8 cellular contexts compared by ENCODE assay signal in the genomic region with DNA sequence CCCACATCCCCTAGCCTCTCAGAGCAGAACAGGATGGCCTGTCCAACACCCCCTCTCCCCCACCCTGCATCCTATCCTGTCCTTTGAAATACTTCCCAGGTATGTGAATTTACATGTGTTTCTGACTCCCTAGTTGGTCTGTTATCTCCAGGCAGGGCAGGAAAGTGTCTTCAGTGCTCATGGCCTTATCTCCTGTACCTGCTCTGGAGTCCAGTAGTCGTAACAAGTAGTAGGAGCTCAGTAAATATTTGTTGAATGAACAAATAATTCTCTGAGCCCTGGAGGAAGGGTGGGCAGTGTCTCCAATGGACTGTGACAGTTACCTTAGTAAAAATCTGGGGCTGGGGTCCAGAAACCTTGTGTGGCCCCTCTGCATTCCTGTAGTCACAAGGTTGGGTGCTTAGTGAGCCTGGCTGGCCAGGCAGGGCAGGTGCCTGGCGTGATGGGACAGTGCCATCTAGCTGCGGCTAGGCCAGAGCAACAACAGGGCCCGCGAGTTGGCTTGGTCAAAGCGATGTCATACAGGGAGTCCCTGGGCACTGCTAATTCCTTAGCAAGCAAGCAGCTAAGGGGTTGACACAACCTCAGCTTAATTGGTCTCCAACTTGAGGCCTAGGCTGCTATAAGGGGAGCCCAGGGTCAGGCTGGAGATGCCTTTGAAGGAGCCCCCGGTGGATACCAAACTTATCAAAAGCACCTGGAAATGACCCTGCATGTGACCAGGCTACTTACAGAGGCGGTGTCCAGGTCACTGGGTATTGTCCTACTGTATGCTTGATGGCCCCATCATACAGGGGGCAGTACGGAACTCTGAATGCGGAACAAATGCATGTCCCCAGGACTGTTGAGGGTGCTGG.
DNase-seq lines count a peak whose midpoint lies in the region; ATAC-seq and TF ChIP-seq lines count a peak whose summit lies in the region.

No MANE protein-coding gene starts in this region.

- H3K79me2 ChIP-seq in trophoblast cell (ENCODE audit: control insufficient read depth, insufficient read depth, low read length, poor library complexity): no peaks in the 10 kb centered on the region

- H4K12ac ChIP-seq in trophoblast cell (ENCODE audit: low read depth, low read length): no peak overlapping the region

- H3K4ac ChIP-seq in trophoblast cell (ENCODE audit: low read depth, low read length): no peak overlapping the region

- peaks cover 0 to 2% (median 0%) of the 10 kb centered on the region in 3 donors for H3K4me1 Mint-ChIP-seq in IgD-negative memory B cell

- no peak overlapping the region for H3K27ac ChIP-seq in trophoblast cell (ENCODE audit: low read depth, low read length)

- no peaks in the 10 kb centered on the region for H3K36me3 ChIP-seq in BE2C
- H3K36me3 ChIP-seq in trophoblast cell (ENCODE audit: control insufficient read depth in 1 of 2, insufficient read depth in 2 of 2, low read length in 2 of 2): peaks cover 0 to 2% of the 10 kb centered on the region in 2 experiments

- H2BK120ac ChIP-seq in trophoblast cell (ENCODE audit: insufficient read depth, low read length, poor library complexity): peak overlapping the region; percentile 20

- no peak overlapping the region for H3K9ac ChIP-seq in trophoblast cell (ENCODE audit: low read length)

- H3K4me3 Mint-ChIP-seq in IgD-negative memory B cell: no peak overlapping the region

- H3K36me3 Mint-ChIP-seq in IgD-negative memory B cell: no peaks in the 10 kb centered on the region

- no peak overlapping the region for H3K4me2 ChIP-seq in trophoblast cell (ENCODE audit: low read length)

- ATAC-seq in GM18517 (IDR thresholded peaks at IDR 0.05; ENCODE audit: unreplicated experiment): no peak

- no peak overlapping the region for H2AK5ac ChIP-seq in trophoblast cell (ENCODE audit: low read length)

- peaks cover 8% of the 10 kb centered on the region for H3K27me3 Mint-ChIP-seq in IgD-negative memory B cell

- H4K91ac ChIP-seq in trophoblast cell (ENCODE audit: low read depth, low read length): peak overlapping the region; percentile 51

- peak overlapping the region; percentile 8 for H3K14ac ChIP-seq in trophoblast cell (ENCODE audit: low read length)

- H2BK12ac ChIP-seq in trophoblast cell (ENCODE audit: low read length): peak overlapping the region; percentile 63

- H2BK5ac ChIP-seq in trophoblast cell (ENCODE audit: low read depth, low read length, poor library complexity): no peak overlapping the region

- H3K4me3 ChIP-seq in BE2C (ENCODE audit: low read depth, low read length) (no peak overlapping the region), trophoblast cell (ENCODE audit: low read depth, low read length) (no peak overlapping the region)

- H3K4me1 ChIP-seq in BE2C (no peaks in the 10 kb centered on the region), trophoblast cell (ENCODE audit: control insufficient read depth in 1 of 2, insufficient read depth in 2 of 2, low read length in 2 of 2) (peaks cover 11 to 22% of the 10 kb centered on the region in 2 experiments)

- DNase-seq in BE2C: peak; percentile 83
- DNase-seq in GM19238 (ENCODE audit: insufficient read length, low spot score): peak; percentile 63
- DNase-seq in RPMI7951 (ENCODE audit: low read depth): peak; percentile 64
- peak; percentile 45 for DNase-seq in activated naive CD4-positive, alpha-beta T cell treated with Interleukin-2 at 50 U/mL for 16 hours
- DNase-seq in glomerular visceral epithelial cell (ENCODE audit: extremely low spot score): peak; percentile 73
- peak; percentile 71 to 82 for DNase-seq in trophoblast cell

- H3K27ac Mint-ChIP-seq in IgD-negative memory B cell: peak overlapping the region in 2 of 3 donors; percentile 19 to 48

- peaks cover 23% of the 10 kb centered on the region for H3K79me1 ChIP-seq in trophoblast cell (ENCODE audit: low read length)

- H3K23ac ChIP-seq in trophoblast cell (ENCODE audit: low read length): no peak overlapping the region

- no peak overlapping the region for H3K18ac ChIP-seq in trophoblast cell (ENCODE audit: low read length)

- no peak overlapping the region for H4K8ac ChIP-seq in trophoblast cell (ENCODE audit: low read depth, low read length)

- WGBS in trophoblast cell (ENCODE audit: extremely low coverage, insufficient coverage, insufficient read length): no CpG with 5 or more reads among the region's 10 CpGs

- H3K9me3 ChIP-seq in BE2C (no peaks in the 10 kb centered on the region), trophoblast cell (ENCODE audit: insufficient read depth, low read depth, low read length) (no peaks in the 10 kb centered on the region)

- H3K27me3 ChIP-seq in BE2C (no peaks in the 10 kb centered on the region), trophoblast cell (ENCODE audit: insufficient read depth, low read length) (no peaks in the 10 kb centered on the region)

- H3K9me3 Mint-ChIP-seq in IgD-negative memory B cell: peaks cover 0 to 1% (median 0%) of the 10 kb centered on the region in 3 donors

- no peak overlapping the region for H2AFZ ChIP-seq in trophoblast cell (ENCODE audit: insufficient read depth, low read length, poor library complexity)

- peak; percentile 95 for TF ChIP-seq CTCF in BE2C (IDR thresholded peaks at IDR 0.05; ENCODE audit: low read depth, low read length)
